ENCODE assay signal across 28 cellular contexts in genomic region chr17:72810991-72811508, GRCh38.
"Had no signal": no experiment of that assay in that cellular context is flagged by ENCODE, and none has a peak within 500 bp of the region (broad histone marks: within the 10 kb centered on the region; RNA-seq: fewer than 3 reads in every experiment).

No MANE protein-coding gene starts in this region.

- ATAC-seq: effector memory CD8-positive, alpha-beta T cell; esophagus mucosa; foreskin keratinocyte; gastrocnemius medialis; gastroesophageal sphincter; heart left ventricle; heart right ventricle had no signal

- DNase-seq: colonic mucosa; cortex of kidney; dermis blood vessel endothelial cell; dorsolateral prefrontal cortex; effector CD4-positive, alpha-beta T cell; effector CD8-positive, alpha-beta T cell; effector memory CD4-positive, alpha-beta T cell; effector memory CD8-positive, alpha-beta T cell; endodermal cell; erythroblast; esophagus squamous epithelium; foreskin fibroblast; foreskin keratinocyte; foreskin melanocyte; gastrocnemius medialis; glutamatergic neuron; head of caudate nucleus; heart left ventricle; heart right ventricle had no signal

- H3K9me3 ChIP-seq: colonic mucosa had no signal

- H3K27ac ChIP-seq: colonic mucosa, coronary artery, dorsolateral prefrontal cortex, epithelial cell of prostate, esophagus muscularis mucosa, esophagus squamous epithelium, foreskin keratinocyte, gastrocnemius medialis, gastroesophageal sphincter, heart left ventricle, heart right ventricle had no signal

- H3K4me1 ChIP-seq: colonic mucosa, esophagus muscularis mucosa, esophagus squamous epithelium, foreskin keratinocyte, gastrocnemius medialis, gastroesophageal sphincter, heart left ventricle, heart right ventricle had no signal

- H3K36me3 ChIP-seq: colonic mucosa, gastrocnemius medialis had no signal

- H3K4me3 ChIP-seq: colonic mucosa, coronary artery, dorsolateral prefrontal cortex, esophagus muscularis mucosa, esophagus squamous epithelium, gastrocnemius medialis, gastroesophageal sphincter, heart left ventricle, heart right ventricle had no signal

- FAIRE-seq: colon, endometrium, endothelial cell of umbilical vein, frontal cortex had no signal

- H3K27me3 ChIP-seq: colonic mucosa, dorsolateral prefrontal cortex, esophagus muscularis mucosa, esophagus squamous epithelium, foreskin keratinocyte, gastrocnemius medialis, gastroesophageal sphincter, heart left ventricle, heart right ventricle had no signal
